Comparison of ENCODE assay signal across 15 cellular contexts in genomic region chr7:139086454-139086853, GRCh38. TPM values are rescaled to one million over a fixed set of nuclear protein-coding genes. Genes with fewer than 3 reads are reported as not detected.
DNase-seq lines count a peak whose midpoint lies in the region; ATAC-seq and TF ChIP-seq lines count a peak whose summit lies in the region.
"Had no signal": no experiment of that assay in that cellular context is flagged by ENCODE, and none has a peak within 500 bp of the region (broad histone marks: within the 10 kb centered on the region; RNA-seq: fewer than 3 reads in every experiment).

No MANE protein-coding gene starts in this region.

- H4K20me1 ChIP-seq in neural progenitor cell (ENCODE audit: low read depth): no peaks in the 10 kb centered on the region

- POLR2A ChIA-PET in CD4-positive, alpha-beta T cell (lab: Charles Lee): interaction anchor here (1.0 to 5.4 kb wide), 4 partner anchors 8 to 18 kb away, joined by 5 to 68 read pairs (median 8); no protein-coding TSS in a partner anchor
- POLR2A ChIA-PET in CD8-positive, alpha-beta memory T cell (lab: Charles Lee): interaction anchor here (0.6 to 1.6 kb wide), 3 partner anchors 9 to 24 kb away, joined by 5 to 14 read pairs (median 7); no protein-coding TSS in a partner anchor
- POLR2A ChIA-PET in activated CD4-positive, alpha-beta memory T cell treated with anti-CD3 and anti-CD28 coated beads for 36 hours (lab: Charles Lee): interaction anchor here (0.7 to 1.6 kb wide), 2 partner anchors 9 to 12 kb away, joined by 3 to 6 read pairs; no protein-coding TSS in a partner anchor

- H3K36me3 ChIP-seq in CD8-positive, alpha-beta memory T cell (ENCODE audit: insufficient read depth, low read length): peaks cover 75% of the 10 kb centered on the region
- H3K36me3 ChIP-seq in neural progenitor cell: no peaks in the 10 kb centered on the region

- H3K27ac Mint-ChIP-seq in CD4-positive, alpha-beta T cell: peak overlapping the region; percentile 74
- peak overlapping the region; percentile 35 to 88 (median 75) for H3K27ac Mint-ChIP-seq in CD8-positive, alpha-beta memory T cell
- H3K27ac Mint-ChIP-seq in activated CD4-positive, alpha-beta memory T cell treated with anti-CD3 and anti-CD28 coated beads for 36 hours: peak overlapping the region; percentile 79
- H3K27ac Mint-ChIP-seq in memory B cell (peak overlapping the region; percentile 76), neural progenitor cell (no peak overlapping the region)

- H3K27me3 Mint-ChIP-seq in CD4-positive, alpha-beta T cell: no peaks in the 10 kb centered on the region
- no peaks in the 10 kb centered on the region for H3K27me3 Mint-ChIP-seq in CD8-positive, alpha-beta memory T cell
- H3K27me3 Mint-ChIP-seq in activated CD4-positive, alpha-beta memory T cell treated with anti-CD3 and anti-CD28 coated beads for 36 hours: no peaks in the 10 kb centered on the region
- H3K27me3 Mint-ChIP-seq in memory B cell (no peaks in the 10 kb centered on the region), neural progenitor cell (ENCODE audit: insufficient read depth, low read depth) (peaks cover 7% of the 10 kb centered on the region)

- no peaks in the 10 kb centered on the region for H3K27me3 ChIP-seq in CD4-positive, alpha-beta T cell (ENCODE audit: control insufficient read depth, insufficient read depth, low read length)
- H3K27me3 ChIP-seq in CD8-positive, alpha-beta memory T cell (ENCODE audit: insufficient read depth, low read length, poor library complexity, severe bottlenecking): no peaks in the 10 kb centered on the region
- no peaks in the 10 kb centered on the region for H3K27me3 ChIP-seq in neural progenitor cell
- H3K27me3 ChIP-seq: BE2C, sigmoid colon had no signal

- H3K9me3 Mint-ChIP-seq in CD4-positive, alpha-beta T cell: peaks cover 7% of the 10 kb centered on the region
- H3K9me3 Mint-ChIP-seq in CD8-positive, alpha-beta memory T cell: peaks cover 0 to 8% (median 2%) of the 10 kb centered on the region in 5 donors
- peaks cover 18% of the 10 kb centered on the region for H3K9me3 Mint-ChIP-seq in activated CD4-positive, alpha-beta memory T cell treated with anti-CD3 and anti-CD28 coated beads for 36 hours
- peaks cover 8% of the 10 kb centered on the region for H3K9me3 Mint-ChIP-seq in memory B cell
- H3K9me3 Mint-ChIP-seq in neural progenitor cell: peaks cover 2% of the 10 kb centered on the region

- DNase-seq in CD4-positive, alpha-beta T cell: no peak
- no peak for DNase-seq in CD8-positive, alpha-beta memory T cell
- no peak for DNase-seq in activated CD4-positive, alpha-beta memory T cell treated with anti-CD3 and anti-CD28 coated beads for 36 hours
- DNase-seq in memory B cell (ENCODE audit: low spot score in 2 of 2): no peak
- no peak for DNase-seq in NK-92 (lab: John Stamatoyannopoulos, UW; ENCODE audit: unreplicated experiment)
- DNase-seq in neural progenitor cell (ENCODE audit: low spot score): no peak
- no peak for DNase-seq in stimulated activated CD4-positive, alpha-beta T cell treated with anti-CD3 and anti-CD28 coated beads, Interleukin-4, amount 100 ng/mL, for 24 hours
- DNase-seq: BE2C; NCI-H1092 treated with DMSO at 0.1 percent for 48 hours; NCI-H524 treated with DMSO at 0.1 percent for 48 hours; sigmoid colon; stimulated activated CD4-positive, alpha-beta T cell treated with anti-CD3 and anti-CD28 coated beads, Interleukin-1b, Interleukin-23, amount 100 ng/mL, for 48 hours had no signal

- peaks cover 10% of the 10 kb centered on the region for H3K9me3 ChIP-seq in CD4-positive, alpha-beta T cell (ENCODE audit: control insufficient read depth, low read length)
- no peaks in the 10 kb centered on the region for H3K9me3 ChIP-seq in CD8-positive, alpha-beta memory T cell (ENCODE audit: low read length)
- H3K9me3 ChIP-seq in neural progenitor cell (ENCODE audit: low read depth): no peaks in the 10 kb centered on the region
- H3K9me3 ChIP-seq: BE2C, sigmoid colon had no signal

- H3K4me1 ChIP-seq in CD8-positive, alpha-beta memory T cell (ENCODE audit: insufficient read depth, low read length): peaks cover 85% of the 10 kb centered on the region
- H3K4me1 ChIP-seq in neural progenitor cell: no peaks in the 10 kb centered on the region
- H3K4me1 ChIP-seq: BE2C, sigmoid colon had no signal

- no peak overlapping the region for H3K9ac ChIP-seq in neural progenitor cell

- no peak overlapping the region for H2AFZ ChIP-seq in neural progenitor cell (replicated peaks)

- no peak overlapping the region for H3K4me2 ChIP-seq in neural progenitor cell

- H3K4me3 ChIP-seq in CD8-positive, alpha-beta memory T cell (ENCODE audit: low read length): no peak overlapping the region
- H3K4me3 ChIP-seq in neural progenitor cell: no peak overlapping the region
- H3K4me3 ChIP-seq: coronary artery, sigmoid colon had no signal

- CTCF ChIA-PET in CD4-positive, alpha-beta T cell (lab: Charles Lee): interaction anchor here (1.2 to 2.7 kb wide), 3 partner anchors 8 to 23 kb away, joined by 3 to 11 read pairs (median 9); no protein-coding TSS in a partner anchor
- CTCF ChIA-PET in CD8-positive, alpha-beta memory T cell (lab: Charles Lee): interaction anchor here (3.2 to 4.4 kb wide), 2 partner anchors 8 to 11 kb away, joined by 24 to 27 read pairs; no protein-coding TSS in a partner anchor
- CTCF ChIA-PET in activated CD4-positive, alpha-beta memory T cell treated with anti-CD3 and anti-CD28 coated beads for 36 hours (lab: Charles Lee): interaction anchor here (0.6 to 5.2 kb wide), 2 partner anchors 11 to 273 kb away, joined by 3 to 38 read pairs; partner anchors contain the start of gene LUC7L2

- H3K4me3 Mint-ChIP-seq in CD4-positive, alpha-beta T cell: peak overlapping the region; percentile 16
- peak overlapping the region in 6 of 7 donors; percentile 18 to 81 (median 31) for H3K4me3 Mint-ChIP-seq in CD8-positive, alpha-beta memory T cell
- H3K4me3 Mint-ChIP-seq in activated CD4-positive, alpha-beta memory T cell treated with anti-CD3 and anti-CD28 coated beads for 36 hours: no peak overlapping the region
- H3K4me3 Mint-ChIP-seq in memory B cell (no peak overlapping the region), neural progenitor cell (no peak overlapping the region)

- H3K36me3 Mint-ChIP-seq in CD4-positive, alpha-beta T cell (ENCODE audit: low read depth): peaks cover 92% of the 10 kb centered on the region
- H3K36me3 Mint-ChIP-seq in CD8-positive, alpha-beta memory T cell: peaks cover 25 to 86% (median 44%) of the 10 kb centered on the region in 3 donors
- H3K36me3 Mint-ChIP-seq in activated CD4-positive, alpha-beta memory T cell treated with anti-CD3 and anti-CD28 coated beads for 36 hours: peaks cover 83% of the 10 kb centered on the region
- H3K36me3 Mint-ChIP-seq in memory B cell (peaks cover 46% of the 10 kb centered on the region), neural progenitor cell (peaks cover 15% of the 10 kb centered on the region)

- H3F3A ChIP-seq in neural progenitor cell (ENCODE audit: low read depth): no peaks in the 10 kb centered on the region

- peaks cover 92% of the 10 kb centered on the region for H3K4me1 Mint-ChIP-seq in CD4-positive, alpha-beta T cell (ENCODE audit: low read depth)
- H3K4me1 Mint-ChIP-seq in CD8-positive, alpha-beta memory T cell: peaks cover 79 to 96% (median 92%) of the 10 kb centered on the region in 3 donors
- peaks cover 79% of the 10 kb centered on the region for H3K4me1 Mint-ChIP-seq in activated CD4-positive, alpha-beta memory T cell treated with anti-CD3 and anti-CD28 coated beads for 36 hours (ENCODE audit: low read depth)
- peaks cover 25% of the 10 kb centered on the region for H3K4me1 Mint-ChIP-seq in memory B cell
- no peaks in the 10 kb centered on the region for H3K4me1 Mint-ChIP-seq in neural progenitor cell

- no peak for TF ChIP-seq CTCF in CD4-positive, alpha-beta T cell (IDR thresholded peaks at IDR 0.05)
- no peak for TF ChIP-seq CTCF in neural progenitor cell (IDR thresholded peaks at IDR 0.05)

- H3K27ac ChIP-seq in CD4-positive, alpha-beta T cell (ENCODE audit: low read depth, low read length): no peak overlapping the region
- H3K27ac ChIP-seq in CD8-positive, alpha-beta memory T cell (ENCODE audit: low read depth, low read length): no peak overlapping the region
- H3K27ac ChIP-seq in neural progenitor cell: no peak overlapping the region
- H3K27ac ChIP-seq: coronary artery, sigmoid colon had no signal

- ATAC-seq in CD4-positive, alpha-beta T cell (ENCODE audit: poor library complexity): no peak
- no peak for ATAC-seq in memory B cell (ENCODE audit: low read depth)
- ATAC-seq: HCT116, Right ventricle myocardium inferior had no signal

- H3K79me2 ChIP-seq in neural progenitor cell (ENCODE audit: low read depth): no peaks in the 10 kb centered on the region

- intact Hi-C loops in CD4-positive, alpha-beta T cell (cut with DNase I, micrococcal nuclease): no loop called here
- intact Hi-C loops in activated CD4-positive, alpha-beta memory T cell treated with anti-CD3 and anti-CD28 coated beads for 36 hours (cut with micrococcal nuclease): no loop called here

RNA-seq across cellular contexts. Expression of gene ZC3HAV1, which starts 23.1 kb away (rescaled TPM):
- 100 to 1,000 TPM; 169 to 178 TPM for total RNA-seq in CD4-positive, alpha-beta T cell
- 10 to 100 TPM; 89.9 to 92.8 TPM for total RNA-seq in CD8-positive, alpha-beta memory T cell
- polyA plus RNA-seq in CD8-positive, alpha-beta memory T cell: 153 TPM
- total RNA-seq in activated CD4-positive, alpha-beta memory T cell treated with anti-CD3 and anti-CD28 coated beads for 36 hours: 10 to 100 TPM; 99.3 to 99.6 TPM
- total RNA-seq in neural progenitor cell (ENCODE audit: low replicate concordance): 9.7 and 11.0 TPM in 2 replicates

RNA-seq across cellular contexts. Expression of gene ZC3HAV1L, which starts 50.6 kb away (rescaled TPM):
- total RNA-seq in CD4-positive, alpha-beta T cell: under 1 TPM; 0.44 to 0.50 TPM
- total RNA-seq in CD8-positive, alpha-beta memory T cell: 10 to 100 TPM; 12.6 to 13.6 TPM
- 1.1 TPM for polyA plus RNA-seq in CD8-positive, alpha-beta memory T cell
- 10 to 100 TPM; 11.8 to 14.7 TPM for total RNA-seq in activated CD4-positive, alpha-beta memory T cell treated with anti-CD3 and anti-CD28 coated beads for 36 hours
- total RNA-seq in neural progenitor cell (ENCODE audit: low replicate concordance): 7.1 and 9.5 TPM in 2 replicates

Comparison
In these comparisons a context has a peak if more than half of its experiments do, and no peak if none do; other contexts are left out.
1. H3K4me3 Mint-ChIP-seq: peak in CD4-positive, alpha-beta T cell (single experiment) and CD8-positive, alpha-beta memory T cell (6 of 7); none in activated CD4-positive, alpha-beta memory T cell treated with anti-CD3 and anti-CD28 coated beads for 36 hours (single experiment), memory B cell (single experiment) and neural progenitor cell (single experiment).